24 cellular contexts compared by ENCODE assay signal in genomic region chr1:81114191-81114590, GRCh38.
A peak's percentile ranks its signal among the peaks of the same experiment; 100 is the strongest.
DNase-seq lines count a peak whose midpoint lies in the region; ATAC-seq and TF ChIP-seq lines count a peak whose summit lies in the region.
"Had no signal": no experiment of that assay in that cellular context is flagged by ENCODE, and none has a peak within 500 bp of the region (broad histone marks: within the 10 kb centered on the region; RNA-seq: fewer than 3 reads in every experiment).

No MANE protein-coding gene starts in this region.

- H3K27me3 ChIP-seq in SK-N-SH (ENCODE audit: insufficient read depth) (no peaks in the 10 kb centered on the region), IMR-90 (ENCODE audit: control insufficient read depth, insufficient read depth, low read length) (no peaks in the 10 kb centered on the region), brain microvascular endothelial cell (replicated peaks) (no peaks in the 10 kb centered on the region)
- H3K27me3 ChIP-seq: adrenal gland, cardiac muscle cell, heart left ventricle, transverse colon had no signal

- 88% methylated on average over 5 of the region's 5 CpGs for WGBS in SK-N-SH (ENCODE audit: low lambda C conversion rate)
- no CpG with 5 or more reads among the region's 5 CpGs for WGBS in IMR-90 (ENCODE audit: extremely low coverage in 2 of 2, insufficient read length in 1 of 2), 2 experiments

- TF ChIP-seq CTCF in SK-N-SH (IDR thresholded peaks at IDR 0.05), result peak; percentile 39
- TF ChIP-seq CTCF in IMR-90 (conservative IDR thresholded peaks at IDR 0.05; ENCODE audit: low read depth, low read length), result 0 out of 2 replicates have a peak, but pooled peaks have one; percentile 2
- peak; percentile 17 for TF ChIP-seq CTCF in brain microvascular endothelial cell (IDR thresholded peaks at IDR 0.05; ENCODE audit: low read depth, low read length, missing control alignments)
- peak; percentile 17 for TF ChIP-seq CTCF in type B pancreatic cell (conservative IDR thresholded peaks at IDR 0.05)

- H3F3A ChIP-seq in SK-N-SH (replicated peaks; ENCODE audit: insufficient read depth), result peaks cover 24% of the 10 kb centered on the region

- no peaks in the 10 kb centered on the region for H3K9me3 Mint-ChIP-seq in type B pancreatic cell

- H3K4me1 Mint-ChIP-seq in type B pancreatic cell (ENCODE audit: unreplicated experiment), result no peaks in the 10 kb centered on the region
- H3K4me1 Mint-ChIP-seq: stimulated activated naive CD8-positive, alpha-beta T cell treated with anti-CD3 and anti-CD28 coated beads, Interleukin-15, amount 100 ng/mL, for 72 hours had no signal

- H3K36me3 ChIP-seq in SK-N-SH (replicated peaks in 1 of 2; ENCODE audit: control insufficient read depth in 1 of 2, insufficient read depth in 2 of 2, low read length in 1 of 2) (no peaks in the 10 kb centered on the region), IMR-90 (ENCODE audit: control insufficient read depth, insufficient read depth, low read length) (no peaks in the 10 kb centered on the region), brain microvascular endothelial cell (replicated peaks) (no peaks in the 10 kb centered on the region)
- H3K36me3 ChIP-seq: adrenal gland, cardiac muscle cell, heart left ventricle, transverse colon had no signal

- no TSS peak for BruUV-seq in IMR-90 (replicated peaks; lab: Mats Ljungman, UMichigan)

- no peak; the same call in 2 of the 3 replicates for ATAC-seq in SK-N-SH treated with all-trans-retinoic acid at 6 μM for 48 hours
- ATAC-seq in IMR-90 (ENCODE audit: low read depth), result no peak
- ATAC-seq in sciatic nerve, result no peak
- ATAC-seq in GM21526 (IDR thresholded peaks at IDR 0.05; ENCODE audit: low FRiP score, unreplicated experiment), result no peak
- ATAC-seq: activated CD4-positive, CD25-positive, alpha-beta regulatory T cell treated with anti-CD3 and anti-CD28 coated beads, Interleukin-2, amount 50 U/mL, for 24 hours; activated CD8-positive, alpha-beta T cell treated with anti-CD3 and anti-CD28 coated beads for 36 hours; heart left ventricle; Right ventricle myocardium inferior; stimulated activated naive CD8-positive, alpha-beta T cell treated with anti-CD3 and anti-CD28 coated beads, Interleukin-15, amount 100 ng/mL, for 72 hours had no signal

- H2AK5ac ChIP-seq in IMR-90 (ENCODE audit: low read depth, low read length), result no peak overlapping the region

- H2BK20ac ChIP-seq in IMR-90 (ENCODE audit: low read depth, low read length), result peak overlapping the region; percentile 41; the same call in 1 of the 2 replicates

- H3K9me3 ChIP-seq in SK-N-SH (no peaks in the 10 kb centered on the region), IMR-90 (ENCODE audit: control insufficient read depth, insufficient read depth, low read length) (no peaks in the 10 kb centered on the region)
- H3K9me3 ChIP-seq: heart left ventricle, transverse colon had no signal

- no peak overlapping the region for H2BK15ac ChIP-seq in IMR-90 (ENCODE audit: low read depth, low read length)

- no peak for TF ChIP-seq EP300 in SK-N-SH (IDR thresholded peaks at IDR 0.05; ENCODE audit: borderline replicate concordance in 1 of 2, low read depth in 1 of 2, low read length in 1 of 2)

- H3K4me2 ChIP-seq in SK-N-SH (no peak overlapping the region; the same call in 1 of the 2 replicates), IMR-90 (ENCODE audit: low read depth, low read length) (no peak overlapping the region)

- no peak overlapping the region; the same call in 1 of the 2 replicates for H4K91ac ChIP-seq in IMR-90 (ENCODE audit: insufficient read depth, low read depth, low read length)

- no peak for DNase-seq in SK-N-SH
- no peak for DNase-seq in IMR-90
- DNase-seq in brain microvascular endothelial cell, result no peak
- DNase-seq in type B pancreatic cell (ENCODE audit: extremely low spot score, unreplicated experiment), result no peak
- no peak for DNase-seq in cerebellar nuclear complex (lab: John Stamatoyannopoulos, UW)
- no peak for DNase-seq in sciatic nerve (ENCODE audit: low spot score)
- DNase-seq: activated CD8-positive, alpha-beta T cell treated with anti-CD3 and anti-CD28 coated beads for 36 hours; activated gamma-delta T cell treated with Interleukin-2 at 50 U/mL for 16 hours; adrenal gland; C1 segment of cervical spinal cord; heart left ventricle; NCI-H1105 treated with DMSO at 0.1 percent for 48 hours; NCI-H510A treated with DMSO at 0.1 percent for 48 hours; nucleus accumbens; small intestine; stimulated activated CD4-positive, alpha-beta T cell treated with anti-CD3 and anti-CD28 coated beads, Interleukin-2, amount 100 ng/mL, for 48 hours; stimulated activated naive CD8-positive, alpha-beta T cell treated with anti-CD3 and anti-CD28 coated beads, Interleukin-15, amount 100 ng/mL, for 72 hours; T1000; transverse colon had no signal

- TF ChIP-seq POLR2A in IMR-90 (IDR thresholded peaks at IDR 0.05; ENCODE audit: low read depth, low read length), result no peak

- no peak overlapping the region for H3K56ac ChIP-seq in IMR-90 (ENCODE audit: extremely low read depth, insufficient read depth, low read length)

- TF ChIP-seq RAD21 in SK-N-SH (IDR thresholded peaks at IDR 0.05; ENCODE audit: low read length), result peak; percentile 27; the same call in 1 of the 2 replicates
- no peak for TF ChIP-seq RAD21 in IMR-90 (IDR thresholded peaks at IDR 0.05; ENCODE audit: low read length)

- no peak overlapping the region for H3K18ac ChIP-seq in IMR-90 (ENCODE audit: low read depth, low read length)

- CTCF ChIA-PET in SK-N-SH (lab: Yijun Ruan, JAX) (interaction anchor here (1.2 kb wide), 1 partner anchor 192 kb away, joined by 3 read pairs; no protein-coding TSS in a partner anchor), IMR-90 (lab: Yijun Ruan, JAX) (interaction anchor here (0.7 kb wide), 1 partner anchor 24 kb away, joined by 3 read pairs; no protein-coding TSS in a partner anchor)

- no peak overlapping the region for H3K27ac Mint-ChIP-seq in type B pancreatic cell
- H3K27ac Mint-ChIP-seq: activated CD8-positive, alpha-beta T cell treated with anti-CD3 and anti-CD28 coated beads for 36 hours; stimulated activated naive CD8-positive, alpha-beta T cell treated with anti-CD3 and anti-CD28 coated beads, Interleukin-15, amount 100 ng/mL, for 72 hours had no signal

- H3K79me1 ChIP-seq in IMR-90 (ENCODE audit: low read depth in 1 of 2, low read length in 2 of 2), result no peaks in the 10 kb centered on the region

- POLR2A ChIA-PET in SK-N-SH (lab: Yijun Ruan, JAX), result no interaction called here
- POLR2A ChIA-PET in IMR-90 (lab: Charles Lee; ENCODE audit: unreplicated experiment), result no interaction called here

- H3K79me2 ChIP-seq in SK-N-SH (ENCODE audit: insufficient read depth), result no peaks in the 10 kb centered on the region

- no peak overlapping the region; a peak in 1 of 4 replicates for H4K8ac ChIP-seq in IMR-90 (ENCODE audit: low read depth in 2 of 2, low read length in 2 of 2)

- no peaks in the 10 kb centered on the region for H3K36me3 Mint-ChIP-seq in type B pancreatic cell

- H3K4me3 ChIP-seq in SK-N-SH (ENCODE audit: low read depth in 2 of 2, low read length in 1 of 2) (no peak overlapping the region), IMR-90 (ENCODE audit: insufficient read depth, low read depth, low read length) (no peak overlapping the region), brain microvascular endothelial cell (ENCODE audit: low read depth, low read length) (no peak overlapping the region)
- H3K4me3 ChIP-seq: adrenal gland, cardiac muscle cell, heart left ventricle, transverse colon had no signal

- H3K4me3 Mint-ChIP-seq in type B pancreatic cell, result no peak overlapping the region
- H3K4me3 Mint-ChIP-seq: activated CD8-positive, alpha-beta T cell treated with anti-CD3 and anti-CD28 coated beads for 36 hours; stimulated activated naive CD8-positive, alpha-beta T cell treated with anti-CD3 and anti-CD28 coated beads, Interleukin-15, amount 100 ng/mL, for 72 hours had no signal

- dilution Hi-C loops in IMR-90 (cut with HindIII; ENCODE audit: low sequenced_read_pairs, unreplicated experiment), result no loop called here

- H3K27ac ChIP-seq in SK-N-SH (ENCODE audit: low read depth in 2 of 2, low read length in 1 of 2) (peak overlapping the region; percentile 43 to 69; a peak in 3 of 4 replicates), IMR-90 (ENCODE audit: insufficient read depth, low read length) (no peak overlapping the region), brain microvascular endothelial cell (no peak overlapping the region)
- H3K27ac ChIP-seq: adrenal gland, cardiac muscle cell, heart left ventricle, transverse colon had no signal

- 0 out of 2 replicates have a peak overlapping the region, but pooled peaks have one; percentile 21 for H4K5ac ChIP-seq in IMR-90 (ENCODE audit: low read depth, low read length)

- H3K4me1 ChIP-seq in SK-N-SH (ENCODE audit: control insufficient read depth in 1 of 2, insufficient read depth in 2 of 2, low read depth in 1 of 2, low read length in 1 of 2), result peaks cover 0 to 14% of the 10 kb centered on the region in 2 experiments; a peak in 3 of 4 replicates
- H3K4me1 ChIP-seq in IMR-90 (ENCODE audit: control insufficient read depth, insufficient read depth, low read length), result no peaks in the 10 kb centered on the region; the same call in none of the 2 replicates
- H3K4me1 ChIP-seq: heart left ventricle, transverse colon had no signal

- no peak overlapping the region for H3K4ac ChIP-seq in IMR-90 (ENCODE audit: low read depth, low read length)

- in situ Hi-C loops in IMR-90 (cut with MboI; ENCODE audit: low sequenced_read_pairs) (no loop called here), brain microvascular endothelial cell (cut with HindIII; ENCODE audit: low pct_ligation_motif_present, low sequenced_read_pairs) (no loop called here)

- H3K9me1 ChIP-seq in IMR-90 (ENCODE audit: insufficient read depth, low read length), result no peaks in the 10 kb centered on the region

- H3K9ac ChIP-seq in SK-N-SH, result no peak overlapping the region
- H3K9ac ChIP-seq in IMR-90 (ENCODE audit: low read depth, low read length), result no peak overlapping the region

- H4K20me1 ChIP-seq in SK-N-SH (ENCODE audit: insufficient read depth) (no peaks in the 10 kb centered on the region), IMR-90 (ENCODE audit: insufficient read depth, low read length) (no peaks in the 10 kb centered on the region)

- H3K9me2 ChIP-seq in SK-N-SH, result no peaks in the 10 kb centered on the region

- no peak overlapping the region for H2BK5ac ChIP-seq in IMR-90 (ENCODE audit: low read depth, low read length, poor library complexity, severe bottlenecking)

- no peak overlapping the region for H2AK9ac ChIP-seq in IMR-90 (replicated peaks; ENCODE audit: low read depth, low read length, poor library complexity)

- intact Hi-C loops in IMR-90 (cut with micrococcal nuclease), result no loop called here
- intact Hi-C loops in sciatic nerve (cut with DNase I), result no loop called here

- no peak overlapping the region for H3K23ac ChIP-seq in IMR-90 (ENCODE audit: low read depth, low read length)

- H2AFZ ChIP-seq in SK-N-SH (ENCODE audit: low read depth) (no peak overlapping the region), IMR-90 (replicated peaks; ENCODE audit: low read length, poor library complexity) (no peak overlapping the region)

- H3K14ac ChIP-seq in IMR-90 (replicated peaks; ENCODE audit: low read depth, low read length), result no peak overlapping the region

- no peak overlapping the region; the same call in 1 of the 2 replicates for H2BK120ac ChIP-seq in IMR-90 (ENCODE audit: low read depth, low read length)

- H3K27me3 Mint-ChIP-seq in type B pancreatic cell, result no peaks in the 10 kb centered on the region
- H3K27me3 Mint-ChIP-seq: activated CD8-positive, alpha-beta T cell treated with anti-CD3 and anti-CD28 coated beads for 36 hours; stimulated activated naive CD8-positive, alpha-beta T cell treated with anti-CD3 and anti-CD28 coated beads, Interleukin-15, amount 100 ng/mL, for 72 hours had no signal

Comparison
In these comparisons a context has a peak if more than half of its experiments do, and no peak if none do; other contexts are left out.
1. H3K27ac ChIP-seq: peak in SK-N-SH (2 of 2); none in IMR-90 (single experiment) and brain microvascular endothelial cell (single experiment).
2. Peak in every context shown above with its lines, with median percentiles within 50 percentile points of each other: CTCF ChIP-seq.